ENCODE assay signal across 8 cellular contexts in genomic region chr13:98565726-98566577, GRCh38. TPM values are rescaled to one million over a fixed set of nuclear protein-coding genes. Genes with fewer than 3 reads are reported as not detected.
DNase-seq lines count a peak whose midpoint lies in the region; ATAC-seq and TF ChIP-seq lines count a peak whose summit lies in the region.

No MANE protein-coding gene starts in this region.

- H3K36me3 ChIP-seq in mucosa of descending colon (ENCODE audit: low read depth) (no peaks in the 10 kb centered on the region), aorta (ENCODE audit: control insufficient read depth in 1 of 2, insufficient read depth in 2 of 2, low read length in 1 of 2) (no peaks in the 10 kb centered on the region)

- H3K9me3 ChIP-seq in mucosa of descending colon: no peaks in the 10 kb centered on the region
- H3K9me3 ChIP-seq in aorta (ENCODE audit: control insufficient read depth, low read length): no peaks in the 10 kb centered on the region

- DNase-seq in natural killer cell: no peak
- no peak for DNase-seq in natural killer cell treated with Interleukin-12 subunit alpha and Interleukin-12 subunit beta and Interleukin-15 and Interleukin-18, amount 100 ng/mL, for 72 hours (ENCODE audit: low spot score)
- peak; percentile 75 to 89 (median 77) for DNase-seq in mucosa of descending colon
- DNase-seq in aorta: peak; percentile 69 to 79
- no peak for DNase-seq in stimulated activated CD8-positive, alpha-beta memory T cell treated with anti-CD3 and anti-CD28 coated beads, Interleukin-4, amount 100 ng/mL, for 48 hours
- DNase-seq in NCI-H2029 treated with DMSO at 0.1 percent for 48 hours (lab: John Stamatoyannopoulos, UW): no peak
- no peak for DNase-seq in NCI-H1417 treated with DMSO at 0.1 percent for 48 hours (lab: John Stamatoyannopoulos, UW)

- H3K9me3 Mint-ChIP-seq in natural killer cell: no peaks in the 10 kb centered on the region
- H3K9me3 Mint-ChIP-seq in natural killer cell treated with Interleukin-12 subunit alpha and Interleukin-12 subunit beta and Interleukin-15 and Interleukin-18, amount 100 ng/mL, for 72 hours: no peaks in the 10 kb centered on the region
- H3K9me3 Mint-ChIP-seq in dendritic cell treated with granulocyte-macrophage colony-stimulating factor and Interleukin-4, amounts not matched to agents 40 ng/mL and 50 ng/mL, for 4 days: no peaks in the 10 kb centered on the region

- no peaks in the 10 kb centered on the region for H3K36me3 Mint-ChIP-seq in natural killer cell
- H3K36me3 Mint-ChIP-seq in natural killer cell treated with Interleukin-12 subunit alpha and Interleukin-12 subunit beta and Interleukin-15 and Interleukin-18, amount 100 ng/mL, for 72 hours: peaks cover 7% of the 10 kb centered on the region
- H3K36me3 Mint-ChIP-seq in dendritic cell treated with granulocyte-macrophage colony-stimulating factor and Interleukin-4, amounts not matched to agents 40 ng/mL and 50 ng/mL, for 4 days (ENCODE audit: low read depth): peaks cover 30% of the 10 kb centered on the region

- H3K27me3 ChIP-seq in aorta (ENCODE audit: control insufficient read depth in 1 of 2, insufficient read depth in 2 of 2, low read length in 1 of 2): no peaks in the 10 kb centered on the region

- H3K4me3 ChIP-seq in mucosa of descending colon (no peak overlapping the region), aorta (ENCODE audit: low read length in 2 of 2) (peak overlapping the region in 1 of 2 donors; percentile 9)

- peak overlapping the region; percentile 67 to 80 for H3K27ac Mint-ChIP-seq in natural killer cell
- peak overlapping the region in 1 of 2 donors; percentile 64 for H3K27ac Mint-ChIP-seq in natural killer cell treated with Interleukin-12 subunit alpha and Interleukin-12 subunit beta and Interleukin-15 and Interleukin-18, amount 100 ng/mL, for 72 hours
- peak overlapping the region; percentile 84 for H3K27ac Mint-ChIP-seq in dendritic cell treated with granulocyte-macrophage colony-stimulating factor and Interleukin-4, amounts not matched to agents 40 ng/mL and 50 ng/mL, for 4 days

- peak overlapping the region; percentile 41 to 62 for H3K27ac ChIP-seq in aorta (ENCODE audit: low read depth in 1 of 2, low read length in 2 of 2)

- TF ChIP-seq CTCF in natural killer cell (IDR thresholded peaks at IDR 0.05) (no peak), mucosa of descending colon (IDR thresholded peaks at IDR 0.05) (no peak)

- ATAC-seq in natural killer cell (no peak), mucosa of descending colon (peak; percentile 79), aorta (ENCODE audit: low FRiP score) (peak; percentile 83)
- ATAC-seq in natural killer cell treated with Interleukin-12 subunit alpha and Interleukin-12 subunit beta and Interleukin-15 and Interleukin-18, amount 100 ng/mL, for 72 hours: no peak

- no peak overlapping the region for H3K4me3 Mint-ChIP-seq in natural killer cell
- H3K4me3 Mint-ChIP-seq in natural killer cell treated with Interleukin-12 subunit alpha and Interleukin-12 subunit beta and Interleukin-15 and Interleukin-18, amount 100 ng/mL, for 72 hours: no peak overlapping the region
- peak overlapping the region; percentile 30 for H3K4me3 Mint-ChIP-seq in dendritic cell treated with granulocyte-macrophage colony-stimulating factor and Interleukin-4, amounts not matched to agents 40 ng/mL and 50 ng/mL, for 4 days

- H3K4me1 ChIP-seq in mucosa of descending colon (ENCODE audit: low read depth): peaks cover 81% of the 10 kb centered on the region
- H3K4me1 ChIP-seq in aorta (ENCODE audit: control insufficient read depth in 1 of 2, insufficient read depth in 2 of 2, low read length in 2 of 2): no peaks in the 10 kb centered on the region

- intact Hi-C loops in natural killer cell (cut with micrococcal nuclease): no loop called here
- intact Hi-C loops in dendritic cell treated with granulocyte-macrophage colony-stimulating factor and Interleukin-4, amounts not matched to agents 40 ng/mL and 50 ng/mL, for 4 days (cut with micrococcal nuclease): loop anchor here (5.0 kb wide), 1 partner anchor 59 kb away; no protein-coding TSS in a partner anchor
- intact Hi-C loops in mucosa of descending colon (cut with DNase I, micrococcal nuclease): no loop called here
- intact Hi-C loops in aorta (cut with DNase I): loop anchor here in 1 of 2 donors (5.0 kb wide), 1 partner anchor 64 kb away; no protein-coding TSS in a partner anchor

- H3K4me1 Mint-ChIP-seq in natural killer cell: peaks cover 76 to 90% of the 10 kb centered on the region in 2 donors
- peaks cover 65 to 79% of the 10 kb centered on the region in 2 donors for H3K4me1 Mint-ChIP-seq in natural killer cell treated with Interleukin-12 subunit alpha and Interleukin-12 subunit beta and Interleukin-15 and Interleukin-18, amount 100 ng/mL, for 72 hours (ENCODE audit: low read depth in 2 of 2)
- H3K4me1 Mint-ChIP-seq in dendritic cell treated with granulocyte-macrophage colony-stimulating factor and Interleukin-4, amounts not matched to agents 40 ng/mL and 50 ng/mL, for 4 days (ENCODE audit: low read depth): peaks cover 89% of the 10 kb centered on the region

- H3K27me3 Mint-ChIP-seq in natural killer cell (ENCODE audit: low read depth in 2 of 2): no peaks in the 10 kb centered on the region
- H3K27me3 Mint-ChIP-seq in natural killer cell treated with Interleukin-12 subunit alpha and Interleukin-12 subunit beta and Interleukin-15 and Interleukin-18, amount 100 ng/mL, for 72 hours: no peaks in the 10 kb centered on the region
- H3K27me3 Mint-ChIP-seq in dendritic cell treated with granulocyte-macrophage colony-stimulating factor and Interleukin-4, amounts not matched to agents 40 ng/mL and 50 ng/mL, for 4 days: no peaks in the 10 kb centered on the region

- WGBS in aorta, 2 donors: 15% methylated on average over 18 of the region's 18 CpGs

RNA-seq across cellular contexts. Expression of gene STK24, which starts 11.0 kb away (rescaled TPM):
- 10 to 100 TPM; 64.5 to 78.4 (median 70.4) TPM for total RNA-seq in natural killer cell
- 10 to 100 TPM; 73.0 to 90.1 TPM for total RNA-seq in natural killer cell treated with Interleukin-12 subunit alpha and Interleukin-12 subunit beta and Interleukin-15 and Interleukin-18, amount 100 ng/mL, for 72 hours
- 100 to 1,000 TPM; 190 to 210 (median 204) TPM for total RNA-seq in mucosa of descending colon
- 10 to 100 TPM; 61.3 to 64.5 TPM for total RNA-seq in aorta
- 10 to 100 TPM; 39.9 to 54.8 TPM for polyA plus RNA-seq in aorta

Comparison
In these comparisons a context has a peak if more than half of its experiments do, and no peak if none do; other contexts are left out.
1. ATAC-seq: peak in mucosa of descending colon (single experiment) and aorta (single experiment); none in natural killer cell (0 of 3) and natural killer cell treated with Interleukin-12 subunit alpha and Interleukin-12 subunit beta and Interleukin-15 and Interleukin-18, amount 100 ng/mL, for 72 hours (0 of 2).
2. DNase-seq: peak in mucosa of descending colon (3 of 3) and aorta (2 of 2); none in natural killer cell (single experiment), natural killer cell treated with Interleukin-12 subunit alpha and Interleukin-12 subunit beta and Interleukin-15 and Interleukin-18, amount 100 ng/mL, for 72 hours (single experiment), stimulated activated CD8-positive, alpha-beta memory T cell treated with anti-CD3 and anti-CD28 coated beads, Interleukin-4, amount 100 ng/mL, for 48 hours (single experiment), NCI-H2029 treated with DMSO at 0.1 percent for 48 hours (single experiment) and NCI-H1417 treated with DMSO at 0.1 percent for 48 hours (single experiment).